9 cellular contexts compared by ENCODE assay signal in the genomic region with DNA sequence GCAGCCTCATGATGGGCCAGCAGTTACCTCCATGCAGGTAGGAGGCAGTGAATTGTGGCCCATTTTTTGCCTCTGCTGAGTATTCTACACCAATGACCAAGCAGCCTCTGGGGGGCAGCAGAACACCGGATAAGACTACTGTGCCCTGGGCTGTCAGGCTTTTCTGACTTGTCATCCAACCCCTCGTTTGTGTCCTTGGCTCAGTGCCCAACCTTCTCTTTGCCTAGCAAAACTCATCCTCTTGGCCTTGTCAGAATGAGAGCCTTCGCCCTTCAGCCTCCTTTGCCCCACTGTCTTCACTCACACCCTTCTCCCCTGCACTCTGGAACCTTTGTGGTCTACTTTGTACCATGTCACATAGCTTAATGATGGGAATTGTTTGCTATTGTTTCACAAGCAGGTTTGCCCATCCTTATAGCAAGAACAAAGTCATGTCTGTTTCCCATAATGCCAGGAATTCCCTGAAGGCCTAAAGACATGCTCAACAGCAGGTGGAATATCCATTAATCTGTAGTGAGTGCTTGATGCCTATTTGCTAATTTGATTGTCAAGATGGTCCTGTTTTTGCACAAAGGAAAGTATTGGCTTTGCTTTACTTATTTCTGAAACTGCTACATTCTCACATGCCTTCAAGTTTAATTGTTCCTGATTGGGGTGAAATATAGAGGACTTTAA.
DNase-seq lines count a peak whose midpoint lies in the region; ATAC-seq and TF ChIP-seq lines count a peak whose summit lies in the region.
"Had no signal": no experiment of that assay in that cellular context is flagged by ENCODE, and none has a peak within 500 bp of the region (broad histone marks: within the 10 kb centered on the region; RNA-seq: fewer than 3 reads in every experiment).

No MANE protein-coding gene starts in this region.

- H3K4me1 ChIP-seq in Panc1 (ENCODE audit: control insufficient read depth, insufficient read depth, low read length) = no peaks in the 10 kb centered on the region

- ATAC-seq in GM21723 (IDR thresholded peaks at IDR 0.05; ENCODE audit: unreplicated experiment) (peak; percentile 81), Panc1 (peak; percentile 95)

- no TSS peak for BruUV-seq in Panc1 (replicated peaks; lab: Mats Ljungman, UMichigan)

- no peaks in the 10 kb centered on the region for H3K36me3 Mint-ChIP-seq in activated T-cell treated with anti-CD3 and anti-CD28 coated beads, Interleukin-2, amount 50 U/mL, for 24 hours (ENCODE audit: low read depth)
- H3K36me3 Mint-ChIP-seq in neural crest cell (ENCODE audit: low read depth) = no peaks in the 10 kb centered on the region

- H3K4me3 Mint-ChIP-seq in activated T-cell treated with anti-CD3 and anti-CD28 coated beads, Interleukin-2, amount 50 U/mL, for 24 hours = no peak overlapping the region
- H3K4me3 Mint-ChIP-seq in neural crest cell = no peak overlapping the region
- H3K4me3 Mint-ChIP-seq: dendritic cell treated with granulocyte-macrophage colony-stimulating factor and Interleukin-4, amounts not matched to agents 40 ng/mL and 50 ng/mL, for 4 days had no signal

- H3K27me3 ChIP-seq in Panc1 (ENCODE audit: control insufficient read depth, insufficient read depth, low read length) = no peaks in the 10 kb centered on the region

- peaks cover 6% of the 10 kb centered on the region for H3K27me3 Mint-ChIP-seq in activated T-cell treated with anti-CD3 and anti-CD28 coated beads, Interleukin-2, amount 50 U/mL, for 24 hours
- no peaks in the 10 kb centered on the region for H3K27me3 Mint-ChIP-seq in neural crest cell (ENCODE audit: low read depth)
- H3K27me3 Mint-ChIP-seq: dendritic cell treated with granulocyte-macrophage colony-stimulating factor and Interleukin-4, amounts not matched to agents 40 ng/mL and 50 ng/mL, for 4 days had no signal

- in situ Hi-C loops in Panc1 (cut with HindIII; ENCODE audit: low pct_unique_long_range_greater_than_20kb, low sequenced_read_pairs) = no loop called here

- H3K36me3 ChIP-seq in Panc1 (ENCODE audit: control insufficient read depth, insufficient read depth, low read length) = no peaks in the 10 kb centered on the region

- CTCF ChIA-PET in Panc1 (lab: Charles Lee) = no interaction called here

- H3K4me1 Mint-ChIP-seq in activated T-cell treated with anti-CD3 and anti-CD28 coated beads, Interleukin-2, amount 50 U/mL, for 24 hours (ENCODE audit: low read depth) = peaks cover 3% of the 10 kb centered on the region
- H3K4me1 Mint-ChIP-seq in neural crest cell = no peaks in the 10 kb centered on the region

- no peak overlapping the region for H3K27ac ChIP-seq in Panc1 (ENCODE audit: low read length)

- DNase-seq in DMS153 (lab: John Stamatoyannopoulos, UW) (peak; percentile 95), LHCN-M2 (ENCODE audit: low read depth) (peak; percentile 86), Panc1 (ENCODE audit: low read depth, low spot score) (no peak), fibroblast of mammary gland (ENCODE audit: low read depth) (peak; percentile 79), neural crest cell (ENCODE audit: low read depth, low spot score) (peak; percentile 79), superior temporal gyrus (ENCODE audit: extremely low spot score) (peak; percentile 97)
- DNase-seq in activated T-cell treated with anti-CD3 and anti-CD28 coated beads, Interleukin-2, amount 50 U/mL, for 24 hours = peak; percentile 78

- H3K9me3 Mint-ChIP-seq in activated T-cell treated with anti-CD3 and anti-CD28 coated beads, Interleukin-2, amount 50 U/mL, for 24 hours = no peaks in the 10 kb centered on the region
- peaks cover 3% of the 10 kb centered on the region for H3K9me3 Mint-ChIP-seq in neural crest cell
- H3K9me3 Mint-ChIP-seq: dendritic cell treated with granulocyte-macrophage colony-stimulating factor and Interleukin-4, amounts not matched to agents 40 ng/mL and 50 ng/mL, for 4 days had no signal

- POLR2A ChIA-PET in Panc1 (lab: Charles Lee) = no interaction called here

- H3K27ac Mint-ChIP-seq in activated T-cell treated with anti-CD3 and anti-CD28 coated beads, Interleukin-2, amount 50 U/mL, for 24 hours = no peak overlapping the region
- H3K27ac Mint-ChIP-seq in neural crest cell (ENCODE audit: unreplicated experiment) = no peak overlapping the region
- H3K27ac Mint-ChIP-seq: dendritic cell treated with granulocyte-macrophage colony-stimulating factor and Interleukin-4, amounts not matched to agents 40 ng/mL and 50 ng/mL, for 4 days had no signal

- H3K9me3 ChIP-seq in Panc1 (ENCODE audit: control insufficient read depth, insufficient read depth, low read depth, low read length) = no peaks in the 10 kb centered on the region

- TF ChIP-seq CTCF in Panc1 (IDR thresholded peaks at IDR 0.05) = peak; percentile 73
- TF ChIP-seq CTCF in fibroblast of mammary gland (conservative IDR thresholded peaks at IDR 0.05; ENCODE audit: control insufficient read depth, insufficient read depth, low read depth, low read length) = peak; percentile 65
- TF ChIP-seq CTCF in neural crest cell (conservative IDR thresholded peaks at IDR 0.05) = peak; percentile 90

- no peak overlapping the region for H3K4me3 ChIP-seq in Panc1 (ENCODE audit: low read depth in 2 of 2, low read length in 2 of 2)
- H3K4me3 ChIP-seq in fibroblast of mammary gland (ENCODE audit: control insufficient read depth, low read depth, low read length) = no peak overlapping the region

- intact Hi-C loops in Panc1 (cut with micrococcal nuclease; ENCODE audit: unreplicated experiment) = loop anchor here (2.0 to 5.0 kb wide), 2 partner anchors 137 to 550 kb away; partner anchors contain the start of gene KCNH1
